ENCODE assay signal across 2 cellular contexts in the genomic region with DNA sequence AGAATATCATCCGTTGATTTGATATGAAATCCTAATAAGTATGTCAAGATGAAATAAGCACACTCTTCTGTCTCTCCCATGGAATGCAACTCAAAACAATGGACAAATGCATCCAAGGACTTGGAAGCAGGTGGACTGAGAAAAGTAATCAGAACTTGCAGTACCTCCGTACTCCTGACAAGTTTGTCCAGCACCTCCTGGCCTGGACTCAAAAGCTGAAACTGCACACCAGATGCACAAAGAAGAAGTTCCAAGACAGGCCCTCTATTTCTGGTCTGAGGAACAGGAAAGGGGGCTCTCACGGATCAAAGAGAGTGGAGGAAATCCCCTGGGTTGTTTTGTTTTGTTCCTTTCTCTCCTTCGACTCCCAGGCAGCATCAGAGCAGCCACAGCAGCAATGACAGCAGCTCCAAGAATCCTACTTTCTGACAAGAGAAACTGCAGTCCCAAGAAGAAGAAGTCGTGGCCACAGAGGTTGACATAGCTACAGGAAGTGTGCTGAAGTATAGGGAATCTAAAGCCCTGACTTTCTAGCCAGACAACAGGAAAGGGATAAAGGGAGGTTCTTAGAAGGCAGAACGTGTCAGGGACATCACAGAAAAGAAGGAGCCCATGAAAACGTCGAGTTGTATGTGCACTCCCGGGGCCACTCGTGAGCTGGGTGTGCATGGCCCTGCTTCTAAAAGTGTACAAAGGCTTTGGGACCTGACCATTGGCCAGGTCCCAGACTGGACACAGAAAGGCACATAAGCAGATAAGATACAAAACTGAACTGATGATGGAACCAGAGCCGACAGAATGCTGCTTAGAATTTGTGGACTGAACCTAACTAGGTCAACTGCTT.
A peak's percentile ranks its signal among the peaks of the same experiment; 100 is the strongest.
TF ChIP-seq lines count a peak whose summit lies in the region.

No MANE protein-coding gene starts in this region.

TF ChIP-seq in HEK293, 187 proteins besides CTCF, POLR2A, EP300 and RAD21 (continued from another document):
- TF ChIP-seq, protein P1, sequence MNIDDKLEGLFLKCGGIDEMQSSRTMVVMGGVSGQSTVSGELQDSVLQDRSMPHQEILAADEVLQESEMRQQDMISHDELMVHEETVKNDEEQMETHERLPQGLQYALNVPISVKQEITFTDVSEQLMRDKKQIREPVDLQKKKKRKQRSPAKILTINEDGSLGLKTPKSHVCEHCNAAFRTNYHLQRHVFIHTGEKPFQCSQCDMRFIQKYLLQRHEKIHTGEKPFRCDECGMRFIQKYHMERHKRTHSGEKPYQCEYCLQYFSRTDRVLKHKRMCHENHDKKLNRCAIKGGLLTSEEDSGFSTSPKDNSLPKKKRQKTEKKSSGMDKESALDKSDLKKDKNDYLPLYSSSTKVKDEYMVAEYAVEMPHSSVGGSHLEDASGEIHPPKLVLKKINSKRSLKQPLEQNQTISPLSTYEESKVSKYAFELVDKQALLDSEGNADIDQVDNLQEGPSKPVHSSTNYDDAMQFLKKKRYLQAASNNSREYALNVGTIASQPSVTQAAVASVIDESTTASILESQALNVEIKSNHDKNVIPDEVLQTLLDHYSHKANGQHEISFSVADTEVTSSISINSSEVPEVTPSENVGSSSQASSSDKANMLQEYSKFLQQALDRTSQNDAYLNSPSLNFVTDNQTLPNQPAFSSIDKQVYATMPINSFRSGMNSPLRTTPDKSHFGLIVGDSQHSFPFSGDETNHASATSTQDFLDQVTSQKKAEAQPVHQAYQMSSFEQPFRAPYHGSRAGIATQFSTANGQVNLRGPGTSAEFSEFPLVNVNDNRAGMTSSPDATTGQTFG (tag by site-specific recombination; IDR thresholded peaks at IDR 0.05; ENCODE audit: borderline replicate concordance) = no peak
- TF ChIP-seq ZNF404 (tag by site-specific recombination; IDR thresholded peaks at IDR 0.05) (no peak), ZNF600 (tag by site-specific recombination; IDR thresholded peaks at IDR 0.05) (peak; percentile 71)
TF ChIP-seq in HEK293: peak in this region for 2.

TF ChIP-seq in GM12878, 131 proteins besides CTCF, POLR2A, EP300 and RAD21 (continued from another document):
- TF ChIP-seq, protein P2, sequence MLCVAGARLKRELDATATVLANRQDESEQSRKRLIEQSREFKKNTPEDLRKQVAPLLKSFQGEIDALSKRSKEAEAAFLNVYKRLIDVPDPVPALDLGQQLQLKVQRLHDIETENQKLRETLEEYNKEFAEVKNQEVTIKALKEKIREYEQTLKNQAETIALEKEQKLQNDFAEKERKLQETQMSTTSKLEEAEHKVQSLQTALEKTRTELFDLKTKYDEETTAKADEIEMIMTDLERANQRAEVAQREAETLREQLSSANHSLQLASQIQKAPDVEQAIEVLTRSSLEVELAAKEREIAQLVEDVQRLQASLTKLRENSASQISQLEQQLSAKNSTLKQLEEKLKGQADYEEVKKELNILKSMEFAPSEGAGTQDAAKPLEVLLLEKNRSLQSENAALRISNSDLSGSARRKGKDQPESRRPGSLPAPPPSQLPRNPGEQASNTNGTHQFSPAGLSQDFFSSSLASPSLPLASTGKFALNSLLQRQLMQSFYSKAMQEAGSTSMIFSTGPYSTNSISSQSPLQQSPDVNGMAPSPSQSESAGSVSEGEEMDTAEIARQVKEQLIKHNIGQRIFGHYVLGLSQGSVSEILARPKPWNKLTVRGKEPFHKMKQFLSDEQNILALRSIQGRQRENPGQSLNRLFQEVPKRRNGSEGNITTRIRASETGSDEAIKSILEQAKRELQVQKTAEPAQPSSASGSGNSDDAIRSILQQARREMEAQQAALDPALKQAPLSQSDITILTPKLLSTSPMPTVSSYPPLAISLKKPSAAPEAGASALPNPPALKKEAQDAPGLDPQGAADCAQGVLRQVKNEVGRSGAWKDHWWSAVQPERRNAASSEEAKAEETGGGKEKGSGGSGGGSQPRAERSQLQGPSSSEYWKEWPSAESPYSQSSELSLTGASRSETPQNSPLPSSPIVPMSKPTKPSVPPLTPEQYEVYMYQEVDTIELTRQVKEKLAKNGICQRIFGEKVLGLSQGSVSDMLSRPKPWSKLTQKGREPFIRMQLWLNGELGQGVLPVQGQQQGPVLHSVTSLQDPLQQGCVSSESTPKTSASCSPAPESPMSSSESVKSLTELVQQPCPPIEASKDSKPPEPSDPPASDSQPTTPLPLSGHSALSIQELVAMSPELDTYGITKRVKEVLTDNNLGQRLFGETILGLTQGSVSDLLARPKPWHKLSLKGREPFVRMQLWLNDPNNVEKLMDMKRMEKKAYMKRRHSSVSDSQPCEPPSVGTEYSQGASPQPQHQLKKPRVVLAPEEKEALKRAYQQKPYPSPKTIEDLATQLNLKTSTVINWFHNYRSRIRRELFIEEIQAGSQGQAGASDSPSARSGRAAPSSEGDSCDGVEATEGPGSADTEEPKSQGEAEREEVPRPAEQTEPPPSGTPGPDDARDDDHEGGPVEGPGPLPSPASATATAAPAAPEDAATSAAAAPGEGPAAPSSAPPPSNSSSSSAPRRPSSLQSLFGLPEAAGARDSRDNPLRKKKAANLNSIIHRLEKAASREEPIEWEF (IDR thresholded peaks at IDR 0.05; ENCODE audit: insufficient replicate concordance, low read depth, low read length) = no peak
